21 cellular contexts compared by ENCODE assay signal in the genomic region with DNA sequence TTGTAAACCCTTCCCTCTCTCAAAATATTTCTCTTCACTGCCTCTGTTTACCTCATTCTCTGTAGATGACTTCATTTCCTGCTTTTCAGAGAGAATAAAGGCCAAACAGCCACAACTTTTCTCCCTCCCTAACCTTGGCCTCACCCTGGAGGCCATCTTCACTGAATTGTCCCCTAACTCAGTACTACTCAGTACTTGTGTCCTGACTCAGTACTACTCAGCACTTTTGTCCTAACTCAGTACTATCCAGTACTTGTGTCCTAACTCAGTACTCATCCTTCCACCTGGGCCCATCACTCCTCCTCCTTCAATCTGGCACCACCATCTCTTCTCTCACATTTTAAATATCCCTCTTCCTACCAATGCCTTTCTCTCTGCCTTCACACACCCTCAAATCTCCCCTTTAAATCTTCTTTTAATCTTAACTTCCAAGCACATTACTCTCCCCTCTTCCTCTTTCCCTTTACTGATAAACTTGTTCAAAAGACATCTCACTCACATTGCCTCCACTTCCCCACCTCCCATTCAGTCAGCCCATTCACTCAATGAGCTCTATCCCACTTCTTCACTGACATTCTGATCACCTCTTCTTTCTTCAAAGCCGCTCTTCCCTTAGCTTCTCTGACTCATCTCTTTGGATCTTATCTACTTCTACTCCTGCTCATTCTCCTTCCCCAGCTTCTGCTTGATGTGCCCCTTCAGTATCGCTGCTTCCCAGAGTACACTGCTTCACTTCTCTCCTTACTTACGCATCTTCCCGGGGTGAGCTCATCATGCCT.
"Had no signal": no experiment of that assay in that cellular context is flagged by ENCODE, and none has a peak within 500 bp of the region (broad histone marks: within the 10 kb centered on the region; RNA-seq: fewer than 3 reads in every experiment).

No MANE protein-coding gene starts in this region.

- H3K27ac Mint-ChIP-seq: activated naive CD8-positive, alpha-beta T cell treated with anti-CD3 and anti-CD28 coated beads for 36 hours; activated T-helper 1 cell treated with anti-CD3 and anti-CD28 coated beads, Interleukin-12 subunit alpha, Interleukin-12 subunit beta, Interleukin-2, Interleukin-4 antibody, amounts not matched to agents 30 ng/mL and 10 ng/mL and 1 ng/mL, durations not matched to agents 14 hours and 24 hours and 36 hours; nephron; stimulated activated naive B cell treated with anti-CD40 and anti-IgM and Interleukin-4, amounts not matched to agents 10 μg/mL and 1 μg/mL and 100 μg/mL, for 72 hours had no signal

- H3K36me3 Mint-ChIP-seq: activated naive CD8-positive, alpha-beta T cell treated with anti-CD3 and anti-CD28 coated beads for 36 hours; stimulated activated naive B cell treated with anti-CD40 and anti-IgM and Interleukin-4, amounts not matched to agents 10 μg/mL and 1 μg/mL and 100 μg/mL, for 72 hours had no signal

- H3K9me3 Mint-ChIP-seq: activated naive CD8-positive, alpha-beta T cell treated with anti-CD3 and anti-CD28 coated beads for 36 hours; activated T-helper 1 cell treated with anti-CD3 and anti-CD28 coated beads, Interleukin-12 subunit alpha, Interleukin-12 subunit beta, Interleukin-2, Interleukin-4 antibody, amounts not matched to agents 30 ng/mL and 10 ng/mL and 1 ng/mL, durations not matched to agents 14 hours and 24 hours and 36 hours; nephron; stimulated activated naive B cell treated with anti-CD40 and anti-IgM and Interleukin-4, amounts not matched to agents 10 μg/mL and 1 μg/mL and 100 μg/mL, for 72 hours had no signal

- H3K4me1 Mint-ChIP-seq: activated naive CD8-positive, alpha-beta T cell treated with anti-CD3 and anti-CD28 coated beads for 36 hours; nephron; stimulated activated naive B cell treated with anti-CD40 and anti-IgM and Interleukin-4, amounts not matched to agents 10 μg/mL and 1 μg/mL and 100 μg/mL, for 72 hours had no signal

- DNase-seq: activated CD4-positive, alpha-beta T cell treated with anti-CD3 and anti-CD28 coated beads for 1 hour; activated CD4-positive, alpha-beta T cell treated with anti-CD3 and anti-CD28 coated beads, Interleukin-2, amount 50 U/mL, for 4 hours; activated naive CD4-positive, alpha-beta T cell; activated naive CD8-positive, alpha-beta T cell treated with anti-CD3 and anti-CD28 coated beads for 36 hours; activated T-cell treated with anti-CD3 and anti-CD28 coated beads for 4 hours; amygdala; body of pancreas; colonic mucosa; foreskin keratinocyte; hippocampal formation; left lung; midbrain; occipital lobe; posterior cingulate gyrus; stimulated activated naive B cell treated with anti-CD40 and anti-IgM and Interleukin-4, amounts not matched to agents 10 μg/mL and 1 μg/mL and 100 μg/mL, for 72 hours; T-helper 1 cell; T1000; tibial artery; WERI-Rb-1 had no signal

- ATAC-seq: body of pancreas; foreskin keratinocyte; left lung; stimulated activated naive B cell treated with anti-CD40 and anti-IgM and Interleukin-4, amounts not matched to agents 10 μg/mL and 1 μg/mL and 100 μg/mL, for 72 hours had no signal

- H3K4me3 Mint-ChIP-seq: activated naive CD8-positive, alpha-beta T cell treated with anti-CD3 and anti-CD28 coated beads for 36 hours; activated T-helper 1 cell treated with anti-CD3 and anti-CD28 coated beads, Interleukin-12 subunit alpha, Interleukin-12 subunit beta, Interleukin-2, Interleukin-4 antibody, amounts not matched to agents 30 ng/mL and 10 ng/mL and 1 ng/mL, durations not matched to agents 14 hours and 24 hours and 36 hours; nephron; stimulated activated naive B cell treated with anti-CD40 and anti-IgM and Interleukin-4, amounts not matched to agents 10 μg/mL and 1 μg/mL and 100 μg/mL, for 72 hours had no signal
